ENCODE assay signal across 14 cellular contexts in the genomic region with DNA sequence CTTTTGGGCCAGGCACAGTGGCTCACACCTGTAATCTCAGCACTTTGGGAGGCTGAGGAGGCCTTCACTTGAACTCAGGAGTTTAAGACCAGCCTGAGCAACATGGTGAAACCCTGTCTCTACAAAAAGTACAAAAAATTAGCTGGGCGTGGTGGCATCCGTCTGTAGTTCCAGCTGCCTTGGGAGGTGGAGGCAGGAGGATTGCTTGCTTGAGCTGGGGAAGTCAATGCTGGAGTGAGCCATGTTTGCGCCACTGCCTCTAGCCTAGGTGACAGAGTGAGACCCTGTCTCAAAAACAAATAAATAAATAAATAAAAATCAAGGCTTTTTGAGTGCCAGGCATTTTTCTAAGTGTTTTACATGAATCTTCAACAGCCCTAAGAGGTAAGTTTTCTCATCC. TPM values are rescaled to one million over a fixed set of nuclear protein-coding genes. Genes with fewer than 3 reads are reported as not detected.
A peak's percentile ranks its signal among the peaks of the same experiment; 100 is the strongest.
DNase-seq lines count a peak whose midpoint lies in the region; ATAC-seq and TF ChIP-seq lines count a peak whose summit lies in the region.
"Not testable (repeated sequence)": the region's sequence is repeated elsewhere in the genome, so short reads cannot be mapped to it uniquely, and the experiment has no call there.
"Had no signal": no experiment of that assay in that cellular context is flagged by ENCODE, and none has a peak within 500 bp of the region (broad histone marks: within the 10 kb centered on the region; RNA-seq: fewer than 3 reads in every experiment).

No MANE protein-coding gene starts in this region.

- not testable (repeated sequence) for DNase-seq in CD8-positive, alpha-beta T cell; MM.1S; activated CD4-positive, alpha-beta T cell treated with anti-CD3 and anti-CD28 coated beads, Interleukin-2, amount 10 ng/mL, durations not matched to agents 24 days and 14 days; activated naive CD4-positive, alpha-beta T cell treated with anti-CD3 and anti-CD28 coated beads for 36 hours; natural killer cell treated with Interleukin-12 subunit alpha and Interleukin-12 subunit beta and Interleukin-15 and Interleukin-18, amount 100 ng/mL, for 72 hours (ENCODE audit: low spot score); stimulated activated effector memory CD8-positive, alpha-beta T cell treated with anti-CD3 and anti-CD28 coated beads, Interleukin-12 subunit alpha, Interleukin-12 subunit beta, amount 100 ng/mL, for 72 hours (ENCODE audit: low spot score in 2 of 2)
- peak; percentile 12 for DNase-seq in cardiac septum (ENCODE audit: low spot score)

- not testable (repeated sequence) for H4K20me1 ChIP-seq in MM.1S (ENCODE audit: insufficient read depth, low read length)

- H3K27me3 ChIP-seq in CD8-positive, alpha-beta T cell (ENCODE audit: insufficient read depth, low read length); MM.1S (replicated peaks; ENCODE audit: insufficient read depth, low read length): not testable (repeated sequence)

- not testable (repeated sequence) for H3K9me3 ChIP-seq in CD8-positive, alpha-beta T cell (ENCODE audit: low read length); MM.1S (replicated peaks; ENCODE audit: insufficient read depth, low read length)

- H3K27ac Mint-ChIP-seq in CD8-positive, alpha-beta T cell: peak overlapping the region; percentile 85
- H3K27ac Mint-ChIP-seq in activated CD4-positive, alpha-beta T cell treated with anti-CD3 and anti-CD28 coated beads, Interleukin-2, amount 10 ng/mL, durations not matched to agents 24 days and 14 days: peak overlapping the region; percentile 90
- H3K27ac Mint-ChIP-seq in activated naive CD4-positive, alpha-beta T cell treated with anti-CD3 and anti-CD28 coated beads for 36 hours: peak overlapping the region; percentile 90
- peak overlapping the region; percentile 91 to 96 for H3K27ac Mint-ChIP-seq in natural killer cell treated with Interleukin-12 subunit alpha and Interleukin-12 subunit beta and Interleukin-15 and Interleukin-18, amount 100 ng/mL, for 72 hours
- H3K27ac Mint-ChIP-seq in stimulated activated effector memory CD8-positive, alpha-beta T cell treated with anti-CD3 and anti-CD28 coated beads, Interleukin-12 subunit alpha, Interleukin-12 subunit beta, amount 100 ng/mL, for 72 hours: peak overlapping the region; percentile 90

- H3K4me1 Mint-ChIP-seq in CD8-positive, alpha-beta T cell (ENCODE audit: low read depth): peaks cover 61% of the 10 kb centered on the region
- peaks cover 41% of the 10 kb centered on the region for H3K4me1 Mint-ChIP-seq in activated CD4-positive, alpha-beta T cell treated with anti-CD3 and anti-CD28 coated beads, Interleukin-2, amount 10 ng/mL, durations not matched to agents 24 days and 14 days
- H3K4me1 Mint-ChIP-seq in activated naive CD4-positive, alpha-beta T cell treated with anti-CD3 and anti-CD28 coated beads for 36 hours (ENCODE audit: low read depth): peaks cover 59% of the 10 kb centered on the region
- peaks cover 38 to 45% of the 10 kb centered on the region in 2 donors for H3K4me1 Mint-ChIP-seq in natural killer cell treated with Interleukin-12 subunit alpha and Interleukin-12 subunit beta and Interleukin-15 and Interleukin-18, amount 100 ng/mL, for 72 hours (ENCODE audit: low read depth in 2 of 2)
- peaks cover 48% of the 10 kb centered on the region for H3K4me1 Mint-ChIP-seq in stimulated activated effector memory CD8-positive, alpha-beta T cell treated with anti-CD3 and anti-CD28 coated beads, Interleukin-12 subunit alpha, Interleukin-12 subunit beta, amount 100 ng/mL, for 72 hours

- not testable (repeated sequence) for H3K4me3 ChIP-seq in CD8-positive, alpha-beta T cell (ENCODE audit: low read depth, low read length); MM.1S (ENCODE audit: low read length)

- H2AFZ ChIP-seq in MM.1S (ENCODE audit: low read length): 0 out of 2 replicates have a peak overlapping the region, but pooled peaks have one; percentile 2

- peaks cover 28% of the 10 kb centered on the region for H3K36me3 ChIP-seq in CD8-positive, alpha-beta T cell (ENCODE audit: insufficient read depth, low read length)
- not testable (repeated sequence) for H3K36me3 ChIP-seq in MM.1S (replicated peaks; ENCODE audit: insufficient read depth, low read length)

- intact Hi-C loops in CD8-positive, alpha-beta T cell (cut with DNase I, micrococcal nuclease); cardiac septum (cut with DNase I): not testable (repeated sequence)
- intact Hi-C loops in activated CD4-positive, alpha-beta T cell treated with anti-CD3 and anti-CD28 coated beads, Interleukin-2, amount 10 ng/mL, durations not matched to agents 24 days and 14 days (cut with micrococcal nuclease): loop anchor here (2.0 kb wide), 1 partner anchor 30 kb away; the partner anchor contains the start of genes ARHGAP1 and ZNF408
- intact Hi-C loops in activated naive CD4-positive, alpha-beta T cell treated with anti-CD3 and anti-CD28 coated beads for 36 hours (cut with micrococcal nuclease): loop anchor here (2.0 to 5.0 kb wide), 2 partner anchors 76 to 283 kb away; partner anchors contain the start of gene AMBRA1

- H3K4me3 Mint-ChIP-seq in CD8-positive, alpha-beta T cell; activated CD4-positive, alpha-beta T cell treated with anti-CD3 and anti-CD28 coated beads, Interleukin-2, amount 10 ng/mL, durations not matched to agents 24 days and 14 days; activated naive CD4-positive, alpha-beta T cell treated with anti-CD3 and anti-CD28 coated beads for 36 hours: not testable (repeated sequence)
- peak overlapping the region; percentile 80 for H3K4me3 Mint-ChIP-seq in natural killer cell treated with Interleukin-12 subunit alpha and Interleukin-12 subunit beta and Interleukin-15 and Interleukin-18, amount 100 ng/mL, for 72 hours
- peak overlapping the region; percentile 50 for H3K4me3 Mint-ChIP-seq in stimulated activated effector memory CD8-positive, alpha-beta T cell treated with anti-CD3 and anti-CD28 coated beads, Interleukin-12 subunit alpha, Interleukin-12 subunit beta, amount 100 ng/mL, for 72 hours

- H3K27ac ChIP-seq in CD8-positive, alpha-beta T cell (ENCODE audit: low read depth, low read length): peak overlapping the region; percentile 17
- H3K27ac ChIP-seq in MM.1S (ENCODE audit: low read length): peak overlapping the region; percentile 70

- CTCF ChIA-PET in CD8-positive, alpha-beta T cell (lab: Charles Lee): interaction anchor here (1.1 to 6.9 kb wide), 7 partner anchors 11 to 217 kb away, joined by 3 to 43 read pairs (median 8); partner anchors contain the start of genes ARHGAP1 and ZNF408
- CTCF ChIA-PET in activated naive CD4-positive, alpha-beta T cell treated with anti-CD3 and anti-CD28 coated beads for 36 hours (lab: Charles Lee): interaction anchor here (0.6 to 1.7 kb wide), 6 partner anchors 21 to 239 kb away, joined by 3 to 5 read pairs (median 3); partner anchors contain the start of genes ARHGAP1 and ZNF408

- peaks cover 71% of the 10 kb centered on the region for H3K36me3 Mint-ChIP-seq in CD8-positive, alpha-beta T cell
- H3K36me3 Mint-ChIP-seq in activated CD4-positive, alpha-beta T cell treated with anti-CD3 and anti-CD28 coated beads, Interleukin-2, amount 10 ng/mL, durations not matched to agents 24 days and 14 days (ENCODE audit: low read depth): peaks cover 55% of the 10 kb centered on the region
- peaks cover 18% of the 10 kb centered on the region for H3K36me3 Mint-ChIP-seq in activated naive CD4-positive, alpha-beta T cell treated with anti-CD3 and anti-CD28 coated beads for 36 hours (ENCODE audit: low read depth)
- H3K36me3 Mint-ChIP-seq in natural killer cell treated with Interleukin-12 subunit alpha and Interleukin-12 subunit beta and Interleukin-15 and Interleukin-18, amount 100 ng/mL, for 72 hours: peaks cover 14% of the 10 kb centered on the region
- H3K36me3 Mint-ChIP-seq in stimulated activated effector memory CD8-positive, alpha-beta T cell treated with anti-CD3 and anti-CD28 coated beads, Interleukin-12 subunit alpha, Interleukin-12 subunit beta, amount 100 ng/mL, for 72 hours: peaks cover 68% of the 10 kb centered on the region

- H3K4me1 ChIP-seq in CD8-positive, alpha-beta T cell (ENCODE audit: insufficient read depth, low read length): peaks cover 66% of the 10 kb centered on the region
- peaks cover 61% of the 10 kb centered on the region for H3K4me1 ChIP-seq in MM.1S (ENCODE audit: low read length)

- H3K4me2 ChIP-seq in MM.1S (ENCODE audit: low read depth, low read length): peak overlapping the region; percentile 40; the same call in 1 of the 2 replicates

- not testable (repeated sequence) for H3K9me2 ChIP-seq in MM.1S (replicated peaks; ENCODE audit: insufficient read depth, low read length)

- not testable (repeated sequence) for H3K9me3 Mint-ChIP-seq in CD8-positive, alpha-beta T cell; activated CD4-positive, alpha-beta T cell treated with anti-CD3 and anti-CD28 coated beads, Interleukin-2, amount 10 ng/mL, durations not matched to agents 24 days and 14 days; activated naive CD4-positive, alpha-beta T cell treated with anti-CD3 and anti-CD28 coated beads for 36 hours; natural killer cell treated with Interleukin-12 subunit alpha and Interleukin-12 subunit beta and Interleukin-15 and Interleukin-18, amount 100 ng/mL, for 72 hours; stimulated activated effector memory CD8-positive, alpha-beta T cell treated with anti-CD3 and anti-CD28 coated beads, Interleukin-12 subunit alpha, Interleukin-12 subunit beta, amount 100 ng/mL, for 72 hours

- TF ChIP-seq CTCF in CD8-positive, alpha-beta T cell (IDR thresholded peaks at IDR 0.05); MM.1S (IDR thresholded peaks at IDR 0.05; ENCODE audit: low read length): not testable (repeated sequence)

- not testable (repeated sequence) for H3K9ac ChIP-seq in MM.1S (ENCODE audit: low read length)

- not testable (repeated sequence) for ATAC-seq in CD8-positive, alpha-beta T cell; natural killer cell treated with Interleukin-12 subunit alpha and Interleukin-12 subunit beta and Interleukin-15 and Interleukin-18, amount 100 ng/mL, for 72 hours; stimulated activated effector memory CD8-positive, alpha-beta T cell treated with anti-CD3 and anti-CD28 coated beads, Interleukin-12 subunit alpha, Interleukin-12 subunit beta, amount 100 ng/mL, for 72 hours

- H3K79me2 ChIP-seq in MM.1S (ENCODE audit: low read length): peaks cover 12% of the 10 kb centered on the region

- H3F3A ChIP-seq in MM.1S (ENCODE audit: insufficient read depth, low read length): peaks cover 48% of the 10 kb centered on the region

- POLR2A ChIA-PET in CD8-positive, alpha-beta T cell (lab: Charles Lee): interaction anchor here (0.6 to 2.3 kb wide), 6 partner anchors 18 to 53 kb away, joined by 3 to 27 read pairs (median 3); partner anchors contain the start of genes ARHGAP1, ATG13, HARBI1 and ZNF408

- not testable (repeated sequence) for H3K27me3 Mint-ChIP-seq in CD8-positive, alpha-beta T cell (ENCODE audit: low read depth); activated CD4-positive, alpha-beta T cell treated with anti-CD3 and anti-CD28 coated beads, Interleukin-2, amount 10 ng/mL, durations not matched to agents 24 days and 14 days; activated naive CD4-positive, alpha-beta T cell treated with anti-CD3 and anti-CD28 coated beads for 36 hours (ENCODE audit: low read depth); natural killer cell treated with Interleukin-12 subunit alpha and Interleukin-12 subunit beta and Interleukin-15 and Interleukin-18, amount 100 ng/mL, for 72 hours

RNA-seq across cellular contexts. Expression of gene ARHGAP1, which starts 29.9 kb away (rescaled TPM):
- total RNA-seq in CD8-positive, alpha-beta T cell: 10 to 100 TPM; 33.4 to 36.9 TPM
- total RNA-seq in activated CD4-positive, alpha-beta T cell treated with anti-CD3 and anti-CD28 coated beads, Interleukin-2, amount 10 ng/mL, durations not matched to agents 24 days and 14 days: 59.1 and 61.7 TPM in 2 replicates
- total RNA-seq in activated naive CD4-positive, alpha-beta T cell treated with anti-CD3 and anti-CD28 coated beads for 36 hours: 10 to 100 TPM; 31.2 to 32.6 TPM
- 152 TPM for total RNA-seq in cardiac septum
- total RNA-seq in natural killer cell treated with Interleukin-12 subunit alpha and Interleukin-12 subunit beta and Interleukin-15 and Interleukin-18, amount 100 ng/mL, for 72 hours: 10 to 100 TPM; 66.6 to 68.9 TPM

RNA-seq across cellular contexts. Expression of gene ZNF408, which starts 30.3 kb away (rescaled TPM):
- total RNA-seq in CD8-positive, alpha-beta T cell: 10 to 100 TPM; 24.0 to 24.3 TPM
- total RNA-seq in activated CD4-positive, alpha-beta T cell treated with anti-CD3 and anti-CD28 coated beads, Interleukin-2, amount 10 ng/mL, durations not matched to agents 24 days and 14 days: 12.9 and 14.1 TPM in 2 replicates
- total RNA-seq in activated naive CD4-positive, alpha-beta T cell treated with anti-CD3 and anti-CD28 coated beads for 36 hours: 1 to 10 TPM; 7.3 to 7.6 TPM
- 6.7 TPM for total RNA-seq in cardiac septum
- 10 to 100 TPM; 14.4 to 15.0 TPM for total RNA-seq in natural killer cell treated with Interleukin-12 subunit alpha and Interleukin-12 subunit beta and Interleukin-15 and Interleukin-18, amount 100 ng/mL, for 72 hours

RNA-seq across cellular contexts. Expression of gene F2, which starts 48.5 kb away (rescaled TPM):
- total RNA-seq in CD8-positive, alpha-beta T cell: not detected
- 0.30 TPM in 1 of 2 replicates, not detected in the other for total RNA-seq in activated CD4-positive, alpha-beta T cell treated with anti-CD3 and anti-CD28 coated beads, Interleukin-2, amount 10 ng/mL, durations not matched to agents 24 days and 14 days
- not detected for total RNA-seq in activated naive CD4-positive, alpha-beta T cell treated with anti-CD3 and anti-CD28 coated beads for 36 hours
- not detected for total RNA-seq in cardiac septum
- under 1 TPM in 1 of 2 donors, not detected in 1; 0.17 TPM for total RNA-seq in natural killer cell treated with Interleukin-12 subunit alpha and Interleukin-12 subunit beta and Interleukin-15 and Interleukin-18, amount 100 ng/mL, for 72 hours
- total RNA-seq: activated T-cell treated with anti-CD3 and anti-CD28 coated beads, Interleukin-2, amount 50 U/mL, for 72 hours; breast epithelium; G401; H1; left colon; right atrium auricular region; urinary bladder had no signal

RNA-seq across cellular contexts. Expression of gene ATG13, which starts 53.2 kb away (rescaled TPM):
- 100 to 1,000 TPM; 117 to 137 TPM for total RNA-seq in CD8-positive, alpha-beta T cell
- total RNA-seq in activated CD4-positive, alpha-beta T cell treated with anti-CD3 and anti-CD28 coated beads, Interleukin-2, amount 10 ng/mL, durations not matched to agents 24 days and 14 days: 55.4 and 55.6 TPM in 2 replicates
- total RNA-seq in activated naive CD4-positive, alpha-beta T cell treated with anti-CD3 and anti-CD28 coated beads for 36 hours: 10 to 100 TPM; 54.7 to 55.6 TPM
- total RNA-seq in cardiac septum: 43.4 TPM
- total RNA-seq in natural killer cell treated with Interleukin-12 subunit alpha and Interleukin-12 subunit beta and Interleukin-15 and Interleukin-18, amount 100 ng/mL, for 72 hours: 10 to 100 TPM; 93.9 to 96.6 TPM

RNA-seq across cellular contexts. Expression of gene HARBI1, which starts 53.5 kb away (rescaled TPM):
- 10 to 100 TPM; 18.1 to 19.1 TPM for total RNA-seq in CD8-positive, alpha-beta T cell
- 4.3 and 4.5 TPM in 2 replicates for total RNA-seq in activated CD4-positive, alpha-beta T cell treated with anti-CD3 and anti-CD28 coated beads, Interleukin-2, amount 10 ng/mL, durations not matched to agents 24 days and 14 days
- total RNA-seq in activated naive CD4-positive, alpha-beta T cell treated with anti-CD3 and anti-CD28 coated beads for 36 hours: 1 to 10 TPM; 2.8 to 3.1 TPM
- 2.9 TPM for total RNA-seq in cardiac septum
- 1 to 10 TPM; 6.2 to 6.4 TPM for total RNA-seq in natural killer cell treated with Interleukin-12 subunit alpha and Interleukin-12 subunit beta and Interleukin-15 and Interleukin-18, amount 100 ng/mL, for 72 hours
